In genomic region chr13:110108348-110109139, GRCh38 we compare ENCODE assay signal across 8 cellular contexts.
DNase-seq lines count a peak whose midpoint lies in the region; ATAC-seq and TF ChIP-seq lines count a peak whose summit lies in the region.

No MANE protein-coding gene starts in this region.

- no peaks in the 10 kb centered on the region for H3K36me3 ChIP-seq in HEK293 (ENCODE audit: control insufficient read depth in 2 of 2, insufficient read depth in 1 of 2, low read length in 2 of 2)
- H3K36me3 ChIP-seq in thoracic aorta: no peaks in the 10 kb centered on the region

- TF ChIP-seq CTCF in HEK293 (tag by site-specific recombination; IDR thresholded peaks at IDR 0.05) (no peak), thoracic aorta (IDR thresholded peaks at IDR 0.05) (peak; percentile 70)

- DNase-seq in AG20443 (ENCODE audit: low spot score) (peak; percentile 94), NCI-H748 treated with DMSO at 0.1 percent for 48 hours (lab: John Stamatoyannopoulos, UW) (peak; percentile 70), caudate nucleus (lab: John Stamatoyannopoulos, UW) (peak in 53 of 61 donors; percentile 6 to 77 (median 48)), left colon (peak; percentile 38 to 55), thoracic aorta (ENCODE audit: low spot score) (peak; percentile 53)
- no peak for DNase-seq in activated CD4-positive, alpha-beta T cell treated with anti-CD3 and anti-CD28 coated beads for 48 hours

- H3K9me3 ChIP-seq in HEK293 (ENCODE audit: control insufficient read depth, insufficient read depth, low read depth, low read length): no peaks in the 10 kb centered on the region
- no peaks in the 10 kb centered on the region for H3K9me3 ChIP-seq in thoracic aorta

- H3K27me3 ChIP-seq in thoracic aorta (replicated peaks; ENCODE audit: insufficient read depth): no peaks in the 10 kb centered on the region

- H3K4me1 ChIP-seq in HEK293 (ENCODE audit: control insufficient read depth, insufficient read depth, low read length): no peaks in the 10 kb centered on the region
- H3K4me1 ChIP-seq in thoracic aorta (ENCODE audit: control insufficient read depth in 1 of 2, low read depth in 2 of 2): peaks cover 4 to 35% of the 10 kb centered on the region in 2 donors

- ATAC-seq in left colon: peak; percentile 81
- peak; percentile 62 for ATAC-seq in thoracic aorta (ENCODE audit: insufficient number of reproducible peaks, low FRiP score, low read depth)
- ATAC-seq in HG02840 (IDR thresholded peaks at IDR 0.05; ENCODE audit: low FRiP score, unreplicated experiment): no peak

- CTCF ChIA-PET in HEK293 (lab: Yijun Ruan, JAX): interaction anchor here (0.6 kb wide), 2 partner anchors 433 to 963 kb away, joined by 3 read pairs; no protein-coding TSS in a partner anchor

- H3K4me3 ChIP-seq in HEK293 (ENCODE audit: low read depth, low read length) (no peak overlapping the region), thoracic aorta (no peak overlapping the region)

- POLR2A ChIA-PET in HEK293 (lab: Yijun Ruan, JAX): no interaction called here

- intact Hi-C loops in left colon (cut with DNase I, micrococcal nuclease): loop anchor here in 1 of 2 donors (10.0 kb wide), 1 partner anchor 314 kb away; no protein-coding TSS in a partner anchor

- H3K27ac ChIP-seq in HEK293 (ENCODE audit: extremely low read depth, low read depth, low read length) (no peak overlapping the region), caudate nucleus (ENCODE audit: low read depth, low read length) (no peak overlapping the region), thoracic aorta (peak overlapping the region in 1 of 2 donors; percentile 53)

TF ChIP-seq in HEK293, 187 proteins besides CTCF, POLR2A, EP300 and RAD21:
- TF ChIP-seq ZNF518A (tag by site-specific recombination; conservative IDR thresholded peaks at IDR 0.05; ENCODE audit: low read depth): no peak
- TF ChIP-seq ZNF654 (tag by site-specific recombination; IDR thresholded peaks at IDR 0.05; ENCODE audit: low read depth): peak; percentile 24; the same call in 1 of the 2 replicates
- no peak for TF ChIP-seq SP3 (tag by site-specific recombination; IDR thresholded peaks at IDR 0.05)
- TF ChIP-seq ZNF555 (tag by site-specific recombination; conservative IDR thresholded peaks at IDR 0.05): no peak
- TF ChIP-seq ZNF544 (tag by site-specific recombination; IDR thresholded peaks at IDR 0.05): peak; percentile 53; the same call in 1 of the 2 replicates
- peak; percentile 92 for TF ChIP-seq ZFHX2 (tag by site-specific recombination; conservative IDR thresholded peaks at IDR 0.05)
- no peak for TF ChIP-seq ZNF777 (tag by site-specific recombination; IDR thresholded peaks at IDR 0.05; ENCODE audit: borderline replicate concordance)
- no peak for TF ChIP-seq GFI1B (tag by site-specific recombination; IDR thresholded peaks at IDR 0.05)
- TF ChIP-seq TRIM28 (IDR thresholded peaks at IDR 0.05; ENCODE audit: borderline replicate concordance, low read length): no peak
- peak; percentile 34; the same call in 1 of the 2 replicates for TF ChIP-seq ZFP3 (tag by site-specific recombination; IDR thresholded peaks at IDR 0.05; ENCODE audit: low read depth)
- TF ChIP-seq ZSCAN5A (tag by site-specific recombination; IDR thresholded peaks at IDR 0.05): no peak
- TF ChIP-seq ZNF558 (tag by site-specific recombination; IDR thresholded peaks at IDR 0.05): no peak
- no peak for TF ChIP-seq KLF16 (tag by site-specific recombination; IDR thresholded peaks at IDR 0.05)
- TF ChIP-seq ZNF600 (tag by site-specific recombination; IDR thresholded peaks at IDR 0.05): peak; percentile 60
- TF ChIP-seq EGR2 (tag by site-specific recombination; IDR thresholded peaks at IDR 0.05; ENCODE audit: low read depth): peak; percentile 80
- no peak for TF ChIP-seq ZNF580 (tag by site-specific recombination; IDR thresholded peaks at IDR 0.05)
